In genomic region chr1:179876289-179876715, GRCh38 we compare ENCODE assay signal across 8 cellular contexts. TPM values are rescaled to one million over a fixed set of nuclear protein-coding genes. Genes with fewer than 3 reads are reported as not detected.
DNase-seq lines count a peak whose midpoint lies in the region; ATAC-seq and TF ChIP-seq lines count a peak whose summit lies in the region.

No MANE protein-coding gene starts in this region.

- H3K9me3 ChIP-seq in T-helper 17 cell (ENCODE audit: control insufficient read depth, low read length, poor library complexity, severe bottlenecking) = no peaks in the 10 kb centered on the region
- H3K9me3 ChIP-seq in gastroesophageal sphincter = no peaks in the 10 kb centered on the region
- H3K9me3 ChIP-seq in smooth muscle cell (replicated peaks; ENCODE audit: low read depth) = no peaks in the 10 kb centered on the region

- TF ChIP-seq CTCF in gastroesophageal sphincter (IDR thresholded peaks at IDR 0.05) = no peak
- no peak for TF ChIP-seq CTCF in smooth muscle cell (IDR thresholded peaks at IDR 0.05; ENCODE audit: borderline replicate concordance, insufficient read depth, poor library complexity, severe bottlenecking)

- peaks cover 22% of the 10 kb centered on the region for H3K4me1 Mint-ChIP-seq in T-helper 17 cell

- peak; percentile 74 for DNase-seq in HT-29 (ENCODE audit: low spot score)
- no peak for DNase-seq in T-helper 17 cell
- DNase-seq in smooth muscle cell (lab: John Stamatoyannopoulos, UW; ENCODE audit: unreplicated experiment) = no peak
- no peak for DNase-seq in NCI-H2196 treated with DMSO at 0.1 percent for 48 hours (lab: John Stamatoyannopoulos, UW; ENCODE audit: unreplicated experiment)
- no peak for DNase-seq in DMS114 treated with DMSO at 0.1 percent for 48 hours (lab: John Stamatoyannopoulos, UW; ENCODE audit: unreplicated experiment)
- no peak for DNase-seq in C1 segment of cervical spinal cord (lab: John Stamatoyannopoulos, UW)

- H3K4me2 ChIP-seq in smooth muscle cell = peak overlapping the region; percentile 91

- peaks cover 63% of the 10 kb centered on the region for H3K79me2 ChIP-seq in smooth muscle cell (ENCODE audit: low read depth)

- WGBS in gastroesophageal sphincter (ENCODE audit: low coverage in 1 of 2), 2 donors = 54 to 59% methylated on average over 3 of the region's 3 CpGs
- WGBS in smooth muscle cell (ENCODE audit: low lambda C conversion rate) = 42% methylated on average over 3 of the region's 3 CpGs

- H3K36me3 ChIP-seq in gastroesophageal sphincter (peaks cover 3 to 15% of the 10 kb centered on the region in 2 donors), smooth muscle cell (ENCODE audit: low read depth) (no peaks in the 10 kb centered on the region)

- TF ChIP-seq POLR2A in gastroesophageal sphincter (IDR thresholded peaks at IDR 0.05) = no peak

- peak overlapping the region; percentile 5 for H3K4me3 Mint-ChIP-seq in T-helper 17 cell

- H3K27me3 Mint-ChIP-seq in T-helper 17 cell = no peaks in the 10 kb centered on the region

- no peak for TF ChIP-seq EP300 in gastroesophageal sphincter (IDR thresholded peaks at IDR 0.05)

- H3K27me3 ChIP-seq in gastroesophageal sphincter (no peaks in the 10 kb centered on the region), smooth muscle cell (ENCODE audit: low read depth) (no peaks in the 10 kb centered on the region)

- ATAC-seq in T-helper 17 cell (no peak), gastroesophageal sphincter (no peak), GM19395 (IDR thresholded peaks at IDR 0.05; ENCODE audit: unreplicated experiment) (no peak)

- H3K27ac Mint-ChIP-seq in T-helper 17 cell = peak overlapping the region; percentile 91

- H3K4me3 ChIP-seq in gastroesophageal sphincter (peak overlapping the region; percentile 63 to 92), smooth muscle cell (peak overlapping the region; percentile 83)

- H3K36me3 Mint-ChIP-seq in T-helper 17 cell (ENCODE audit: low read depth) = no peaks in the 10 kb centered on the region

- H3K4me1 ChIP-seq in gastroesophageal sphincter = peaks cover 6 to 68% (median 19%) of the 10 kb centered on the region in 3 donors
- H3K4me1 ChIP-seq in smooth muscle cell (ENCODE audit: low read depth) = peaks cover 14% of the 10 kb centered on the region

- H2AFZ ChIP-seq in smooth muscle cell (ENCODE audit: low read depth) = no peak overlapping the region

- H3K9ac ChIP-seq in smooth muscle cell (ENCODE audit: low read depth) = peak overlapping the region; percentile 84

- H3F3A ChIP-seq in smooth muscle cell (ENCODE audit: low read depth) = peaks cover 3% of the 10 kb centered on the region

- H4K20me1 ChIP-seq in smooth muscle cell (ENCODE audit: low read depth) = peaks cover 59% of the 10 kb centered on the region

- H3K27ac ChIP-seq in gastroesophageal sphincter = no peak overlapping the region
- peak overlapping the region; percentile 58 for H3K27ac ChIP-seq in smooth muscle cell (ENCODE audit: low read depth)

RNA-seq across cellular contexts. Expression of gene TOR1AIP2, which starts 1.3 kb away (rescaled TPM):
- total RNA-seq in HT-29 (2014; rRNA removed; shearing (Covaris generic)) = 29.9 and 32.6 TPM in 2 replicates
- total RNA-seq in T-helper 17 cell (10 to 100 TPM; 64.0 to 70.9 TPM), gastroesophageal sphincter (10 to 100 TPM; 61.5 to 73.8 (median 68.0) TPM), smooth muscle cell (105 and 116 TPM in 2 replicates)
- polyA plus RNA-seq in smooth muscle cell = 14.2 and 21.3 TPM in 2 replicates

RNA-seq across cellular contexts. Expression of gene TOR1AIP1, which starts 5.8 kb away (rescaled TPM):
- 13.4 and 14.8 TPM in 2 replicates for total RNA-seq in HT-29 (2014; rRNA removed; shearing (Covaris generic))
- total RNA-seq in T-helper 17 cell = 10 to 100 TPM; 65.1 to 87.6 TPM
- total RNA-seq in gastroesophageal sphincter = 100 to 1,000 TPM; 132 to 162 (median 141) TPM
- 36.5 and 46.2 TPM in 2 replicates for total RNA-seq in smooth muscle cell
- 24.0 and 25.8 TPM in 2 replicates for polyA plus RNA-seq in smooth muscle cell
